In genomic region chr4:1987296-1987695, GRCh38 we compare ENCODE assay signal across 1 cellular context.
TF ChIP-seq lines count a peak whose summit lies in the region.

No MANE protein-coding gene starts in this region.

TF ChIP-seq in K562, 482 proteins besides CTCF, POLR2A, EP300 and RAD21:
- TF ChIP-seq SMARCE1 (IDR thresholded peaks at IDR 0.05) (no peak), TFAM (CRISPR knock-in tag; conservative IDR thresholded peaks at IDR 0.05) (no peak), KLF13 (tag; IDR thresholded peaks at IDR 0.05; ENCODE audit: borderline replicate concordance, low read depth) (no peak), POLR2G (IDR thresholded peaks at IDR 0.05; ENCODE audit: low read depth, low read length) (peak; percentile 41; the same call in 1 of the 2 replicates), HNRNPL (IDR thresholded peaks at IDR 0.05; ENCODE audit: low read depth, low read length) (no peak), MCM7 (IDR thresholded peaks at IDR 0.05) (no peak), SMARCA5 (IDR thresholded peaks at IDR 0.05) (no peak), E2F1 (CRISPR knock-in tag; IDR thresholded peaks at IDR 0.05) (no peak), KDM1A (IDR thresholded peaks at IDR 0.05) (no peak), ARID3B (CRISPR knock-in tag; IDR thresholded peaks at IDR 0.05; ENCODE audit: borderline replicate concordance) (no peak), FOXO4 (CRISPR knock-in tag; IDR thresholded peaks at IDR 0.05) (no peak), PCBP1 (IDR thresholded peaks at IDR 0.05; ENCODE audit: low read depth, low read length, poor library complexity, severe bottlenecking) (no peak), RBM22 (IDR thresholded peaks at IDR 0.05; ENCODE audit: low read depth, low read length, poor library complexity, severe bottlenecking) (peak; percentile 46), ETS1 (conservative IDR thresholded peaks at IDR 0.05; ENCODE audit: control insufficient read depth, low read depth, low read length) (no peak), ZNF766 (CRISPR knock-in tag; conservative IDR thresholded peaks at IDR 0.05) (no peak)
TF ChIP-seq in K562: peak in this region for 2.
